ENCODE assay signal across 1 cellular context in genomic region chr18:607930-608329, GRCh38.
TF ChIP-seq lines count a peak whose summit lies in the region.

No MANE protein-coding gene starts in this region.

TF ChIP-seq in GM12878, 131 proteins besides CTCF, POLR2A, EP300 and RAD21:
- no peak for TF ChIP-seq SMC3 (IDR thresholded peaks at IDR 0.05; ENCODE audit: borderline replicate concordance, low read length)
- TF ChIP-seq ATF2 (IDR thresholded peaks at IDR 0.05; ENCODE audit: low read length): no peak
- no peak for TF ChIP-seq MTA2 (IDR thresholded peaks at IDR 0.05; ENCODE audit: low read depth)
- no peak for TF ChIP-seq STAT1 (conservative IDR thresholded peaks at IDR 0.05)
- TF ChIP-seq E2F8 (IDR thresholded peaks at IDR 0.05; ENCODE audit: low read depth, partially characterized antibody): no peak
- TF ChIP-seq RELA (IDR thresholded peaks at IDR 0.05; ENCODE audit: borderline replicate concordance, partially characterized antibody): no peak
- no peak for TF ChIP-seq SIN3A (IDR thresholded peaks at IDR 0.05; ENCODE audit: low read depth, low read length)
- no peak for TF ChIP-seq TCF7 (IDR thresholded peaks at IDR 0.05; ENCODE audit: borderline replicate concordance)
- no peak for TF ChIP-seq ZBTB11 (CRISPR knock-in tag; IDR thresholded peaks at IDR 0.05)
- TF ChIP-seq HSF1 (IDR thresholded peaks at IDR 0.05; ENCODE audit: low read depth, low read length): no peak
- TF ChIP-seq EZH2 (IDR thresholded peaks at IDR 0.05; ENCODE audit: borderline replicate concordance, control insufficient read depth, low read depth, low read length): no peak
- no peak for TF ChIP-seq USF1 (IDR thresholded peaks at IDR 0.05; ENCODE audit: borderline replicate concordance, extremely low read length, insufficient read depth, low read depth, low read length)
